ENCODE assay signal across 8 cellular contexts in the genomic region with DNA sequence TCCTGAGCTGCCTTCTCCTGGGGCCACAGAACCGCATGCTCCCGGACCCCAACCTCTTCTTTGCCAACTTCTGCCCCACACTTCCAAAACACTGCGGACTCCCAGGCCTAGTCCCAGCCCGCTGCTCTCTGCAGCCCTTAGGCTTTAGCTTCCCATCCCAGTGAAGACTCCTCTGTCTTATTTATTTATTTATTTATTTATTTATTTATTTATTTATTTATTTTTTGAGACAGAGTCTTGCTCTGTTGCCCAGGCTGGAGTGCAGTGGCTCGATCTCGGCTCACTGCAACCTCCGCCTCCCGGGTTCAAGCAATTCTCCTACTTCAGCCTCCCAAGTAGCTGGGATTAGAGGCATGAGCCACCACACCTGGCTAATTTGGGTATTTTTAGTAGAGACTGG. TPM values are rescaled to one million over a fixed set of nuclear protein-coding genes. Genes with fewer than 3 reads are reported as not detected.
DNase-seq lines count a peak whose midpoint lies in the region; ATAC-seq, FAIRE-seq and TF ChIP-seq lines count a peak whose summit lies in the region.
"Not testable (repeated sequence)": the region's sequence is repeated elsewhere in the genome, so short reads cannot be mapped to it uniquely, and the experiment has no call there.
"Had no signal": no experiment of that assay in that cellular context is flagged by ENCODE, and none has a peak within 500 bp of the region (broad histone marks: within the 10 kb centered on the region; RNA-seq: fewer than 3 reads in every experiment).

No MANE protein-coding gene starts in this region.

- H3K27me3 ChIP-seq in Karpas-422 (ENCODE audit: low read length); OCI-LY1 (ENCODE audit: insufficient read depth, low read length); K562 (ENCODE audit: control insufficient read depth in 2 of 2, insufficient read depth in 2 of 2, low read length in 2 of 2): not testable (repeated sequence)

- H3K27ac ChIP-seq in A549; HEK293 (ENCODE audit: extremely low read depth, low read depth, low read length); K562 (ENCODE audit: extremely low read depth, low read depth, low read length): not testable (repeated sequence)
- H3K27ac ChIP-seq in Karpas-422 (ENCODE audit: low read length) (peak overlapping the region; percentile 77), OCI-LY1 (ENCODE audit: low read depth, low read length, poor library complexity, severe bottlenecking) (peak overlapping the region; percentile 85), RWPE1 (0 out of 2 replicates have a peak overlapping the region, but pooled peaks have one; percentile 6)

- ATAC-seq in A549, K562: not testable (repeated sequence)

- not testable (repeated sequence) for H3F3A ChIP-seq in OCI-LY1 (ENCODE audit: insufficient read depth, low read length)

- 93% methylated on average over 8 of the region's 8 CpGs for WGBS in A549 (ENCODE audit: missing lambda C conversion rate)
- 78% methylated on average over 8 of the region's 8 CpGs for WGBS in K562 (ENCODE audit: insufficient coverage, low coverage, missing lambda C conversion rate)

- H3K36me3 ChIP-seq in HEK293 (ENCODE audit: control insufficient read depth in 2 of 2, insufficient read depth in 1 of 2, low read length in 2 of 2); K562 (ENCODE audit: control insufficient read depth, insufficient read depth, low read length): not testable (repeated sequence)
- H3K36me3 ChIP-seq in Karpas-422 (ENCODE audit: insufficient read depth, low read length) (peaks cover 54% of the 10 kb centered on the region), OCI-LY1 (ENCODE audit: insufficient read depth, low read length) (peaks cover 42% of the 10 kb centered on the region; the same call in 1 of the 2 replicates)

- in situ Hi-C loops in K562 (cut with MboI) = not testable (repeated sequence)

- not testable (repeated sequence) for BruUV-seq in K562 (replicated peaks; lab: Mats Ljungman, UMichigan)

- not testable (repeated sequence) for TF ChIP-seq EP300 in A549 (IDR thresholded peaks at IDR 0.05); K562 (IDR thresholded peaks at IDR 0.05; ENCODE audit: low read length)

- not testable (repeated sequence) for H2AFZ ChIP-seq in Karpas-422 (ENCODE audit: low read length); OCI-LY1 (ENCODE audit: low read length); K562 (ENCODE audit: low read depth, low read length)

- TF ChIP-seq CTCF in A549 (IDR thresholded peaks at IDR 0.05); HEK293 (tag by site-specific recombination; IDR thresholded peaks at IDR 0.05); OCI-LY1 (IDR thresholded peaks at IDR 0.05; ENCODE audit: low read length); RWPE1 (conservative IDR thresholded peaks at IDR 0.05; ENCODE audit: low read depth); K562 (IDR thresholded peaks at IDR 0.05 in 2 of 3, conservative IDR thresholded peaks at IDR 0.05 in 1 of 3; ENCODE audit: insufficient read depth in 2 of 3, low read depth in 1 of 3, low read length in 3 of 3): not testable (repeated sequence)

- not testable (repeated sequence) for FAIRE-seq in A549 (lab: Jason Lieb, UNC); K562 (lab: Jason Lieb, UNC)

- not testable (repeated sequence) for H3K4me2 ChIP-seq in A549; Karpas-422 (ENCODE audit: low read depth, low read length, poor library complexity, severe bottlenecking); OCI-LY1 (ENCODE audit: low read length); K562 (ENCODE audit: insufficient read depth, low read length)

- not testable (repeated sequence) for H3K9ac ChIP-seq in Karpas-422 (ENCODE audit: low read length); OCI-LY1 (ENCODE audit: low read length); K562 (ENCODE audit: insufficient read depth in 1 of 2, low read depth in 2 of 2, low read length in 2 of 2)

- not testable (repeated sequence) for H3K9me2 ChIP-seq in Karpas-422 (replicated peaks; ENCODE audit: insufficient read depth, low read length); OCI-LY1 (ENCODE audit: low read depth, low read length)

- POLR2A ChIA-PET in A549 (lab: Yijun Ruan, JAX); RWPE1 (lab: Yijun Ruan, JAX; ENCODE audit: low non-redundant PET): not testable (repeated sequence)
- POLR2A ChIA-PET in HEK293 (lab: Yijun Ruan, JAX) (interaction anchor here (0.6 kb wide), 1 partner anchor 24 kb away, joined by 7 read pairs; no protein-coding TSS in a partner anchor), K562 (lab: Yijun Ruan, JAX) (interaction anchor here (0.8 kb wide), 1 partner anchor 22 kb away, joined by 3 read pairs; a partner anchor contains a TSS)

- not testable (repeated sequence) for TF ChIP-seq POLR2A in A549 (IDR thresholded peaks at IDR 0.05; ENCODE audit: low read length); K562 (conservative IDR thresholded peaks at IDR 0.05)

- DNase-seq in A549 (ENCODE audit: low read depth in 1 of 2, low spot score in 1 of 2); Karpas-422; RWPE1 (ENCODE audit: low spot score); K562 (ENCODE audit: extremely low read depth in 1 of 4, low spot score in 3 of 4): not testable (repeated sequence)

- H4K20me1 ChIP-seq in Karpas-422 (ENCODE audit: insufficient read depth, low read depth, low read length) = peaks cover 38% of the 10 kb centered on the region; the same call in 1 of the 2 replicates
- H4K20me1 ChIP-seq in OCI-LY1 (ENCODE audit: insufficient read depth, low read length); K562 (replicated peaks; ENCODE audit: control insufficient read depth, insufficient read depth, low read length): not testable (repeated sequence)

- intact Hi-C loops in K562 (cut with micrococcal nuclease) = not testable (repeated sequence)

- H3K4me3 ChIP-seq in A549; HEK293 (ENCODE audit: low read depth, low read length); Karpas-422 (ENCODE audit: low read length); OCI-LY1 (ENCODE audit: low read depth, low read length, poor library complexity, severe bottlenecking); K562: not testable (repeated sequence)

- H3K79me2 ChIP-seq in Karpas-422 (ENCODE audit: low read length); OCI-LY1 (ENCODE audit: insufficient read depth, low read length); K562 (ENCODE audit: control insufficient read depth, insufficient read depth, low read length): not testable (repeated sequence)

- not testable (repeated sequence) for H3K4me1 ChIP-seq in A549; HEK293 (ENCODE audit: control insufficient read depth, insufficient read depth, low read length)
- H3K4me1 ChIP-seq in Karpas-422 (ENCODE audit: low read length) (peaks cover 76% of the 10 kb centered on the region), OCI-LY1 (ENCODE audit: insufficient read depth, low read length, severe bottlenecking) (peaks cover 29% of the 10 kb centered on the region), K562 (replicated peaks in 1 of 2; ENCODE audit: control insufficient read depth in 2 of 2, insufficient read depth in 2 of 2, low read length in 2 of 2) (peaks cover 0 to 22% of the 10 kb centered on the region in 2 experiments; a peak in 2 of 5 replicates)

- CTCF ChIA-PET in A549 (lab: Yijun Ruan, JAX) = interaction anchor here (1.4 to 2.3 kb wide), 4 partner anchors 9 to 342 kb away, joined by 4 to 11 read pairs (median 8); no protein-coding TSS in a partner anchor
- CTCF ChIA-PET in HEK293 (lab: Yijun Ruan, JAX) = interaction anchor here (0.6 to 5.4 kb wide), 8 partner anchors 9 to 342 kb away, joined by 3 to 47 read pairs (median 8); no protein-coding TSS in a partner anchor
- CTCF ChIA-PET in RWPE1 (lab: Yijun Ruan, JAX) = interaction anchor here (0.7 to 0.8 kb wide), 3 partner anchors 9 to 655 kb away, joined by 3 to 5 read pairs (median 3); no protein-coding TSS in a partner anchor
- CTCF ChIA-PET in K562 (lab: Yijun Ruan, JAX; ENCODE audit: low intra/inter-chr PET ratio) = not testable (repeated sequence)

- H3K9me1 ChIP-seq in K562 (ENCODE audit: control insufficient read depth, insufficient read depth, low read length) = not testable (repeated sequence)

- TF ChIP-seq RAD21 in A549 (conservative IDR thresholded peaks at IDR 0.05 in 1 of 2, IDR thresholded peaks at IDR 0.05 in 1 of 2); K562 (CRISPR knock-in tag; conservative IDR thresholded peaks at IDR 0.05 in 1 of 2, IDR thresholded peaks at IDR 0.05 in 1 of 2): not testable (repeated sequence)

- not testable (repeated sequence) for H3K9me3 ChIP-seq in A549; HEK293 (ENCODE audit: control insufficient read depth, insufficient read depth, low read depth, low read length); Karpas-422 (ENCODE audit: low read length); OCI-LY1 (ENCODE audit: low read length); K562 (replicated peaks; ENCODE audit: control insufficient read depth, insufficient read depth, low read depth, low read length)

RNA-seq across cellular contexts. Expression of a gene that starts 10.2 kb away (rescaled TPM):
- polyA plus RNA-seq in A549 (2011; rRNA removed) (18.3 and 19.3 TPM in 2 replicates), A549 (2017; fragmentation: RNase III; extraction: RNeasy Plus Mini Kit Qiagen cat#74134 plus additional on column Dnase treatment) (19.2 to 22.1 TPM (median 21.3 TPM) in 3 replicates), K562 (2011; rRNA removed) (42.5 and 66.4 TPM in 2 replicates), K562 (2014; fragmentation: Illumina TruSeq; extraction: Trizol) (29.2 and 68.5 TPM in 2 replicates), K562 (2014; fragmentation: Nextera tagmentation; extraction: Ambion mirVana) (1 to 10 TPM in 1 of 2 experiments, under 1 TPM in 1; 0.63 to 4.7 TPM), K562 (2014; rRNA removed) (92.3 and 98.4 TPM in 2 replicates)
- polyA plus RNA-seq in A549 (2012; cell fraction: cytosol; rRNA removed) = 43.3 and 54.9 TPM in 2 replicates
- polyA plus RNA-seq in A549 (2012; cell fraction: nucleus; rRNA removed) = 141 and 184 TPM in 2 replicates
- polyA minus RNA-seq in A549 (2011; rRNA and poly(A)+ RNA removed) = 30.1 and 50.0 TPM in 2 replicates
- total RNA-seq in Karpas-422 (2014; rRNA removed; shearing (Covaris generic); ENCODE audit: low replicate concordance) = 24.9 and 58.5 TPM in 2 replicates
- total RNA-seq in K562 (2011; cell fraction: chromatin; rRNA removed; ENCODE audit: low replicate concordance) = 61.8 and 208 TPM in 2 replicates
- total RNA-seq in K562 (2011; cell fraction: nucleolus; rRNA removed) = 275 and 276 TPM in 2 replicates
- total RNA-seq in K562 (2011; cell fraction: nucleoplasm; rRNA removed) = 120 and 154 TPM in 2 replicates
- total RNA-seq in K562 (2014; rRNA removed) (77.2 and 105 TPM in 2 replicates), K562 (2014; rRNA removed; fragmentation: Illumina TruSeq; extraction: Trizol) (15.4 and 24.5 TPM in 2 replicates), K562 (2015; rRNA removed; fragmentation: Illumina TruSeq; extraction: Trizol) (33.8 and 38.9 TPM in 2 replicates), K562 (2021) (76.7 and 81.2 TPM in 2 replicates)
- 82.2 and 238 TPM in 2 replicates for polyA plus RNA-seq in K562 (2011; cell fraction: cytosol; rRNA removed)
- polyA plus RNA-seq in K562 (2011; cell fraction: nucleus; rRNA removed) = 177 and 332 TPM in 2 replicates
- polyA plus RNA-seq in K562 (2012) = 45.4 and 63.2 TPM in 2 replicates
- 35.9 and 53.2 TPM in 2 replicates for polyA minus RNA-seq in K562 (2011; rRNA and poly(A)+ RNA removed)
- polyA minus RNA-seq in K562 (2011; cell fraction: cytosol; rRNA and poly(A)+ RNA removed) = 52.1 and 59.5 TPM in 2 replicates
- polyA minus RNA-seq in K562 (2011; cell fraction: nucleus; rRNA and poly(A)+ RNA removed) = 89.7 and 90.0 TPM in 2 replicates

RNA-seq across cellular contexts. Expression of a gene that starts 21.6 kb away (rescaled TPM):
- polyA plus RNA-seq in A549 (2011; rRNA removed) = 0.10 and 0.20 TPM in 2 replicates
- 0.26 and 0.54 TPM in 2 replicates for polyA plus RNA-seq in A549 (2012; cell fraction: cytosol; rRNA removed)
- polyA plus RNA-seq in A549 (2012; cell fraction: nucleus; rRNA removed) = 3.6 and 4.1 TPM in 2 replicates
- polyA plus RNA-seq in A549 (2017; fragmentation: RNase III; extraction: RNeasy Plus Mini Kit Qiagen cat#74134 plus additional on column Dnase treatment) = 0.13 to 0.31 TPM (median 0.29 TPM) in 3 replicates
- polyA minus RNA-seq in A549 (2011; rRNA and poly(A)+ RNA removed) = 0.17 TPM in 1 of 2 replicates, not detected in the other
- 395 and 679 TPM in 2 replicates for total RNA-seq in Karpas-422 (2014; rRNA removed; shearing (Covaris generic); ENCODE audit: low replicate concordance)
- total RNA-seq in K562 (2011; cell fraction: chromatin; rRNA removed; ENCODE audit: low replicate concordance) = 1.4 TPM in 1 of 2 replicates, not detected in the other
- 1.2 and 1.7 TPM in 2 replicates for total RNA-seq in K562 (2011; cell fraction: nucleolus; rRNA removed)
- total RNA-seq in K562 (2011; cell fraction: nucleoplasm; rRNA removed) = 1.4 and 1.8 TPM in 2 replicates
- 0.16 and 0.77 TPM in 2 replicates for total RNA-seq in K562 (2014; rRNA removed)
- total RNA-seq in K562 (2014; rRNA removed; fragmentation: Illumina TruSeq; extraction: Trizol) = not detected in 2 replicates
- 0.14 and 0.23 TPM in 2 replicates for total RNA-seq in K562 (2015; rRNA removed; fragmentation: Illumina TruSeq; extraction: Trizol)
- 0.72 and 1.9 TPM in 2 replicates for total RNA-seq in K562 (2021)
- polyA plus RNA-seq in K562 (2011; rRNA removed) = 0.15 and 0.26 TPM in 2 replicates
- polyA plus RNA-seq in K562 (2011; cell fraction: cytosol; rRNA removed) = 0.12 and 0.25 TPM in 2 replicates
- 1.1 and 1.8 TPM in 2 replicates for polyA plus RNA-seq in K562 (2011; cell fraction: nucleus; rRNA removed)
- polyA plus RNA-seq in K562 (2012) = 0.14 and 7.0 TPM in 2 replicates
- 0.65 and 1.0 TPM in 2 replicates for polyA plus RNA-seq in K562 (2014; fragmentation: Illumina TruSeq; extraction: Trizol)
- polyA plus RNA-seq in K562 (2014; fragmentation: Nextera tagmentation; extraction: Ambion mirVana) = not detected
- polyA plus RNA-seq in K562 (2014; rRNA removed) = 0.46 and 1.1 TPM in 2 replicates
- polyA minus RNA-seq in K562 (2011; rRNA and poly(A)+ RNA removed) = not detected in 2 replicates
- polyA minus RNA-seq in K562 (2011; cell fraction: cytosol; rRNA and poly(A)+ RNA removed) = not detected in 2 replicates
- polyA minus RNA-seq in K562 (2011; cell fraction: nucleus; rRNA and poly(A)+ RNA removed) = 0.27 and 0.89 TPM in 2 replicates
- total RNA-seq: A172 had no signal
- polyA plus RNA-seq: CD8-positive, alpha-beta memory T cell had no signal

RNA-seq across cellular contexts. Expression of a gene that starts 43.4 kb away (rescaled TPM):
- polyA plus RNA-seq in A549 (2011; rRNA removed) (7.2 and 9.1 TPM in 2 replicates), A549 (2017; fragmentation: RNase III; extraction: RNeasy Plus Mini Kit Qiagen cat#74134 plus additional on column Dnase treatment) (10.6 to 12.3 TPM (median 11.5 TPM) in 3 replicates), K562 (2011; rRNA removed) (11.2 and 12.7 TPM in 2 replicates), K562 (2014; fragmentation: Illumina TruSeq; extraction: Trizol) (24.4 and 31.3 TPM in 2 replicates), K562 (2014; fragmentation: Nextera tagmentation; extraction: Ambion mirVana) (1 to 10 TPM; 4.6 to 9.4 TPM), K562 (2014; rRNA removed) (28.7 and 29.9 TPM in 2 replicates)
- 20.2 and 23.6 TPM in 2 replicates for polyA plus RNA-seq in A549 (2012; cell fraction: cytosol; rRNA removed)
- polyA plus RNA-seq in A549 (2012; cell fraction: nucleus; rRNA removed) = 21.1 and 21.2 TPM in 2 replicates
- polyA minus RNA-seq in A549 (2011; rRNA and poly(A)+ RNA removed) = 10.7 and 12.3 TPM in 2 replicates
- 6.6 and 12.3 TPM in 2 replicates for total RNA-seq in Karpas-422 (2014; rRNA removed; shearing (Covaris generic); ENCODE audit: low replicate concordance)
- total RNA-seq in K562 (2011; cell fraction: chromatin; rRNA removed; ENCODE audit: low replicate concordance) = 26.1 and 65.6 TPM in 2 replicates
- total RNA-seq in K562 (2011; cell fraction: nucleolus; rRNA removed) = 31.4 and 35.8 TPM in 2 replicates
- total RNA-seq in K562 (2011; cell fraction: nucleoplasm; rRNA removed) = 36.1 and 51.5 TPM in 2 replicates
- total RNA-seq in K562 (2014; rRNA removed) (33.3 and 33.6 TPM in 2 replicates), K562 (2014; rRNA removed; fragmentation: Illumina TruSeq; extraction: Trizol) (7.9 and 11.3 TPM in 2 replicates), K562 (2015; rRNA removed; fragmentation: Illumina TruSeq; extraction: Trizol) (16.3 and 17.3 TPM in 2 replicates), K562 (2021) (30.4 and 30.5 TPM in 2 replicates)
- 12.3 and 35.6 TPM in 2 replicates for polyA plus RNA-seq in K562 (2011; cell fraction: cytosol; rRNA removed)
- polyA plus RNA-seq in K562 (2011; cell fraction: nucleus; rRNA removed) = 20.9 and 34.2 TPM in 2 replicates
- polyA plus RNA-seq in K562 (2012) = 17.6 and 20.6 TPM in 2 replicates
- polyA minus RNA-seq in K562 (2011; rRNA and poly(A)+ RNA removed) = 3.8 and 6.9 TPM in 2 replicates
- polyA minus RNA-seq in K562 (2011; cell fraction: cytosol; rRNA and poly(A)+ RNA removed) = 6.7 and 7.9 TPM in 2 replicates
- polyA minus RNA-seq in K562 (2011; cell fraction: nucleus; rRNA and poly(A)+ RNA removed) = 5.7 and 7.3 TPM in 2 replicates

RNA-seq across cellular contexts. Expression of a gene that starts 43.6 kb away (rescaled TPM):
- polyA plus RNA-seq in A549 (2011; rRNA removed) = 23.4 and 24.3 TPM in 2 replicates
- 47.4 and 49.6 TPM in 2 replicates for polyA plus RNA-seq in A549 (2012; cell fraction: cytosol; rRNA removed)
- 100 and 110 TPM in 2 replicates for polyA plus RNA-seq in A549 (2012; cell fraction: nucleus; rRNA removed)
- polyA plus RNA-seq in A549 (2017; fragmentation: RNase III; extraction: RNeasy Plus Mini Kit Qiagen cat#74134 plus additional on column Dnase treatment) = 30.0 to 32.3 TPM (median 30.6 TPM) in 3 replicates
- polyA minus RNA-seq in A549 (2011; rRNA and poly(A)+ RNA removed) = 34.3 and 39.4 TPM in 2 replicates
- total RNA-seq in Karpas-422 (2014; rRNA removed; shearing (Covaris generic); ENCODE audit: low replicate concordance) = 170 and 176 TPM in 2 replicates
- 68.6 and 223 TPM in 2 replicates for total RNA-seq in K562 (2011; cell fraction: chromatin; rRNA removed; ENCODE audit: low replicate concordance)
- total RNA-seq in K562 (2011; cell fraction: nucleolus; rRNA removed) = 202 and 233 TPM in 2 replicates
- total RNA-seq in K562 (2011; cell fraction: nucleoplasm; rRNA removed) = 103 and 126 TPM in 2 replicates
- 152 and 203 TPM in 2 replicates for total RNA-seq in K562 (2014; rRNA removed)
- total RNA-seq in K562 (2014; rRNA removed; fragmentation: Illumina TruSeq; extraction: Trizol) = 79.8 and 106 TPM in 2 replicates
- total RNA-seq in K562 (2015; rRNA removed; fragmentation: Illumina TruSeq; extraction: Trizol) = 158 and 164 TPM in 2 replicates
- total RNA-seq in K562 (2021) = 176 and 185 TPM in 2 replicates
- 68.6 and 70.4 TPM in 2 replicates for polyA plus RNA-seq in K562 (2011; rRNA removed)
- 91.9 and 206 TPM in 2 replicates for polyA plus RNA-seq in K562 (2011; cell fraction: cytosol; rRNA removed)
- 256 and 295 TPM in 2 replicates for polyA plus RNA-seq in K562 (2011; cell fraction: nucleus; rRNA removed)
- polyA plus RNA-seq in K562 (2012) = 186 and 218 TPM in 2 replicates
- polyA plus RNA-seq in K562 (2014; fragmentation: Illumina TruSeq; extraction: Trizol) = 181 and 187 TPM in 2 replicates
- 100 to 1,000 TPM in 1 of 2 experiments, 10 to 100 TPM in 1; 81.4 to 150 TPM for polyA plus RNA-seq in K562 (2014; fragmentation: Nextera tagmentation; extraction: Ambion mirVana)
- polyA plus RNA-seq in K562 (2014; rRNA removed) = 138 and 143 TPM in 2 replicates
- polyA minus RNA-seq in K562 (2011; rRNA and poly(A)+ RNA removed) = 23.8 and 46.5 TPM in 2 replicates
- polyA minus RNA-seq in K562 (2011; cell fraction: cytosol; rRNA and poly(A)+ RNA removed) = 50.6 and 74.2 TPM in 2 replicates
- polyA minus RNA-seq in K562 (2011; cell fraction: nucleus; rRNA and poly(A)+ RNA removed) = 71.6 and 78.2 TPM in 2 replicates

RNA-seq across cellular contexts. Expression of a gene that starts 54.7 kb away (rescaled TPM):
- polyA plus RNA-seq in A549 (2011; rRNA removed) (19.3 and 20.0 TPM in 2 replicates), A549 (2017; fragmentation: RNase III; extraction: RNeasy Plus Mini Kit Qiagen cat#74134 plus additional on column Dnase treatment) (24.1 to 24.8 TPM (median 24.6 TPM) in 3 replicates), K562 (2011; rRNA removed) (22.3 and 23.7 TPM in 2 replicates), K562 (2014; fragmentation: Illumina TruSeq; extraction: Trizol) (30.3 and 33.1 TPM in 2 replicates), K562 (2014; fragmentation: Nextera tagmentation; extraction: Ambion mirVana) (10 to 100 TPM; 55.3 to 77.4 TPM), K562 (2014; rRNA removed) (37.5 and 39.0 TPM in 2 replicates)
- 28.1 and 30.6 TPM in 2 replicates for polyA plus RNA-seq in A549 (2012; cell fraction: cytosol; rRNA removed)
- 30.0 and 32.7 TPM in 2 replicates for polyA plus RNA-seq in A549 (2012; cell fraction: nucleus; rRNA removed)
- polyA minus RNA-seq in A549 (2011; rRNA and poly(A)+ RNA removed) = 13.2 and 16.3 TPM in 2 replicates
- total RNA-seq in Karpas-422 (2014; rRNA removed; shearing (Covaris generic); ENCODE audit: low replicate concordance) = 6.9 and 21.4 TPM in 2 replicates
- 15.0 and 44.6 TPM in 2 replicates for total RNA-seq in K562 (2011; cell fraction: chromatin; rRNA removed; ENCODE audit: low replicate concordance)
- 37.5 and 41.5 TPM in 2 replicates for total RNA-seq in K562 (2011; cell fraction: nucleolus; rRNA removed)
- 28.9 and 30.6 TPM in 2 replicates for total RNA-seq in K562 (2011; cell fraction: nucleoplasm; rRNA removed)
- total RNA-seq in K562 (2014; rRNA removed) (31.3 and 33.1 TPM in 2 replicates), K562 (2014; rRNA removed; fragmentation: Illumina TruSeq; extraction: Trizol) (23.1 and 26.3 TPM in 2 replicates), K562 (2015; rRNA removed; fragmentation: Illumina TruSeq; extraction: Trizol) (26.4 TPM in 2 replicates), K562 (2021) (32.4 and 35.6 TPM in 2 replicates)
- 19.2 and 25.1 TPM in 2 replicates for polyA plus RNA-seq in K562 (2011; cell fraction: cytosol; rRNA removed)
- 56.3 and 62.7 TPM in 2 replicates for polyA plus RNA-seq in K562 (2011; cell fraction: nucleus; rRNA removed)
- 22.1 and 26.0 TPM in 2 replicates for polyA plus RNA-seq in K562 (2012)
- 8.9 and 10.0 TPM in 2 replicates for polyA minus RNA-seq in K562 (2011; rRNA and poly(A)+ RNA removed)
- 5.2 and 8.1 TPM in 2 replicates for polyA minus RNA-seq in K562 (2011; cell fraction: cytosol; rRNA and poly(A)+ RNA removed)
- polyA minus RNA-seq in K562 (2011; cell fraction: nucleus; rRNA and poly(A)+ RNA removed) = 10.4 and 19.0 TPM in 2 replicates

Comparison
In these comparisons a context has a peak if more than half of its experiments do, and no peak if none do; other contexts are left out.
1. RNA of a gene that starts 21.6 kb away (total RNA-seq): 395 to 679 TPM in Karpas-422; 0.14 to 1.9 TPM in K562; every median in the first group is over 100 times any median in the second.